In genomic region chr3:149658444-149659172, GRCh38 we compare ENCODE assay signal across 8 cellular contexts. TPM values are rescaled to one million over a fixed set of nuclear protein-coding genes. Genes with fewer than 3 reads are reported as not detected.
A peak's percentile ranks its signal among the peaks of the same experiment; 100 is the strongest.
DNase-seq lines count a peak whose midpoint lies in the region; ATAC-seq and TF ChIP-seq lines count a peak whose summit lies in the region.

No MANE protein-coding gene starts in this region.

- H3K9me3 Mint-ChIP-seq in CD14-positive monocyte: peaks cover 0 to 39% (median 10%) of the 10 kb centered on the region in 7 donors
- H3K9me3 Mint-ChIP-seq in activated naive CD8-positive, alpha-beta T cell treated with anti-CD3 and anti-CD28 coated beads, Interleukin-2, amount 50 U/mL, for 24 hours: no peaks in the 10 kb centered on the region

- TF ChIP-seq CTCF in CD14-positive monocyte (IDR thresholded peaks at IDR 0.05): no peak

- DNase-seq in CD14-positive monocyte (ENCODE audit: low spot score) (no peak), NCI-H774 (lab: John Stamatoyannopoulos, UW) (peak; percentile 56), head of caudate nucleus (peak; percentile 64 to 93 (median 82)), occipital lobe (lab: John Stamatoyannopoulos, UW) (peak; percentile 44), T-helper 9 cell (no peak)
- DNase-seq in activated naive CD8-positive, alpha-beta T cell treated with anti-CD3 and anti-CD28 coated beads, Interleukin-2, amount 50 U/mL, for 24 hours: peak; percentile 23

- H3K36me3 Mint-ChIP-seq in CD14-positive monocyte: peaks cover 3 to 5% of the 10 kb centered on the region in 2 donors
- no peaks in the 10 kb centered on the region for H3K36me3 Mint-ChIP-seq in activated naive CD8-positive, alpha-beta T cell treated with anti-CD3 and anti-CD28 coated beads, Interleukin-2, amount 50 U/mL, for 24 hours (ENCODE audit: low read depth)

- intact Hi-C loops in CD14-positive monocyte (cut with micrococcal nuclease) (no loop called here), head of caudate nucleus (cut with DNase I) (loop anchor here (10.0 kb wide), 2 partner anchors 84 to 124 kb away; no protein-coding TSS in a partner anchor)

- peaks cover 21% of the 10 kb centered on the region for H3K4me1 Mint-ChIP-seq in CD14-positive monocyte
- peaks cover 16% of the 10 kb centered on the region for H3K4me1 Mint-ChIP-seq in activated naive CD8-positive, alpha-beta T cell treated with anti-CD3 and anti-CD28 coated beads, Interleukin-2, amount 50 U/mL, for 24 hours

- peak overlapping the region; percentile 83 to 95 for H3K4me3 Mint-ChIP-seq in CD14-positive monocyte
- H3K4me3 Mint-ChIP-seq in activated naive CD8-positive, alpha-beta T cell treated with anti-CD3 and anti-CD28 coated beads, Interleukin-2, amount 50 U/mL, for 24 hours: peak overlapping the region; percentile 79

- H3K27me3 Mint-ChIP-seq in CD14-positive monocyte (ENCODE audit: low read depth in 3 of 3): peaks cover 81 to 96% (median 95%) of the 10 kb centered on the region in 3 donors
- peaks cover 59% of the 10 kb centered on the region for H3K27me3 Mint-ChIP-seq in activated naive CD8-positive, alpha-beta T cell treated with anti-CD3 and anti-CD28 coated beads, Interleukin-2, amount 50 U/mL, for 24 hours

- ATAC-seq in GM18909 (IDR thresholded peaks at IDR 0.05; ENCODE audit: poor library complexity, unreplicated experiment): peak; percentile 84
- peak; percentile 74 for ATAC-seq in HG03095 (IDR thresholded peaks at IDR 0.05; ENCODE audit: unreplicated experiment)
- ATAC-seq in activated naive CD8-positive, alpha-beta T cell treated with anti-CD3 and anti-CD28 coated beads, Interleukin-2, amount 50 U/mL, for 24 hours: peak; percentile 70

- H3K27ac Mint-ChIP-seq in CD14-positive monocyte: no peak overlapping the region
- H3K27ac Mint-ChIP-seq in activated naive CD8-positive, alpha-beta T cell treated with anti-CD3 and anti-CD28 coated beads, Interleukin-2, amount 50 U/mL, for 24 hours: no peak overlapping the region

RNA-seq across cellular contexts. Expression of gene WWTR1, which starts 0.8 kb away (rescaled TPM):
- not detected for polyA plus RNA-seq in CD14-positive monocyte
- total RNA-seq in occipital lobe: 8.0 TPM

Comparison
In these comparisons a context has a peak if more than half of its experiments do, and no peak if none do; other contexts are left out.
1. DNase-seq: peak in NCI-H774 (single experiment), activated naive CD8-positive, alpha-beta T cell treated with anti-CD3 and anti-CD28 coated beads, Interleukin-2, amount 50 U/mL, for 24 hours (single experiment), head of caudate nucleus (42 of 42) and occipital lobe (single experiment); none in CD14-positive monocyte (single experiment) and T-helper 9 cell (single experiment).
2. Peak in every context shown above with its lines, with median percentiles within 50 percentile points of each other: ATAC-seq.